Comparison of ENCODE assay signal across 10 cellular contexts in genomic region chr12:14554281-14555008, GRCh38. TPM values are rescaled to one million over a fixed set of nuclear protein-coding genes. Genes with fewer than 3 reads are reported as not detected.
A peak's percentile ranks its signal among the peaks of the same experiment; 100 is the strongest.
DNase-seq lines count a peak whose midpoint lies in the region; ATAC-seq, FAIRE-seq and TF ChIP-seq lines count a peak whose summit lies in the region.
"Had no signal": no experiment of that assay in that cellular context is flagged by ENCODE, and none has a peak within 500 bp of the region (broad histone marks: within the 10 kb centered on the region; RNA-seq: fewer than 3 reads in every experiment).

No MANE protein-coding gene starts in this region.

- no peak for TF ChIP-seq CTCF in brain microvascular endothelial cell (IDR thresholded peaks at IDR 0.05; ENCODE audit: low read depth, low read length, missing control alignments)

- ATAC-seq in left lobe of liver (peak; percentile 63), GM18870 (IDR thresholded peaks at IDR 0.05; ENCODE audit: unreplicated experiment) (no peak), GM18861 (IDR thresholded peaks at IDR 0.05; ENCODE audit: unreplicated experiment) (no peak), GM21360 (IDR thresholded peaks at IDR 0.05; ENCODE audit: unreplicated experiment) (no peak)

- FAIRE-seq in urothelium cell line (lab: Jason Lieb, UNC) = peak; percentile 65
- FAIRE-seq: astrocyte had no signal

- no peaks in the 10 kb centered on the region for H3K27me3 ChIP-seq in brain microvascular endothelial cell (replicated peaks)

- H3K36me3 ChIP-seq in brain microvascular endothelial cell (replicated peaks) = no peaks in the 10 kb centered on the region

- in situ Hi-C loops in brain microvascular endothelial cell (cut with HindIII; ENCODE audit: low pct_ligation_motif_present, low sequenced_read_pairs) = no loop called here

- peak; percentile 72 for DNase-seq in SIG-M5 treated with dmso at 0.1 percent for 504 hours (lab: John Stamatoyannopoulos, UW; ENCODE audit: unreplicated experiment)
- DNase-seq in SIG-M5 (lab: John Stamatoyannopoulos, UW) = no peak
- peak; percentile 1 for DNase-seq in brain microvascular endothelial cell
- DNase-seq in left lobe of liver (ENCODE audit: low spot score) = peak; percentile 58
- peak; percentile 68 for DNase-seq in urothelium cell line (ENCODE audit: low spot score)
- DNase-seq: IMR-90 had no signal

- H3K4me3 ChIP-seq in brain microvascular endothelial cell (ENCODE audit: low read depth, low read length) = no peak overlapping the region

- no peak overlapping the region for H3K27ac ChIP-seq in brain microvascular endothelial cell

RNA-seq across cellular contexts. Expression of gene PLBD1, which starts 13.2 kb away (rescaled TPM):
- total RNA-seq in left lobe of liver = 2.5 TPM
